27 cellular contexts compared by ENCODE assay signal in genomic region chr4:147039991-147040575, GRCh38.
DNase-seq lines count a peak whose midpoint lies in the region; ATAC-seq and TF ChIP-seq lines count a peak whose summit lies in the region.
"Had no signal": no experiment of that assay in that cellular context is flagged by ENCODE, and none has a peak within 500 bp of the region (broad histone marks: within the 10 kb centered on the region; RNA-seq: fewer than 3 reads in every experiment).

No MANE protein-coding gene starts in this region.

- H3K4me1 ChIP-seq in neuronal stem cell (ENCODE audit: control insufficient read depth in 2 of 2, insufficient read depth in 1 of 2, low read depth in 1 of 2, low read length in 2 of 2), result peaks cover 0 to 8% of the 10 kb centered on the region in 2 donors

- H3K4me3 Mint-ChIP-seq in activated naive CD4-positive, alpha-beta T cell treated with anti-CD3 and anti-CD28 coated beads for 36 hours, result no peak overlapping the region
- no peak overlapping the region for H3K4me3 Mint-ChIP-seq in nephron progenitor cell
- H3K4me3 Mint-ChIP-seq in stimulated activated memory B cell treated with anti-CD40 and anti-IgM and Interleukin-4, amounts not matched to agents 10 μg/mL and 1 μg/mL and 100 μg/mL, for 72 hours, result no peak overlapping the region
- H3K4me3 Mint-ChIP-seq: B cell; CD14-positive monocyte; CD8-positive, alpha-beta memory T cell had no signal

- H3K27ac Mint-ChIP-seq in activated naive CD4-positive, alpha-beta T cell treated with anti-CD3 and anti-CD28 coated beads for 36 hours, result peak overlapping the region; percentile 26
- H3K27ac Mint-ChIP-seq in nephron progenitor cell, result peak overlapping the region; percentile 37
- no peak overlapping the region for H3K27ac Mint-ChIP-seq in stimulated activated memory B cell treated with anti-CD40 and anti-IgM and Interleukin-4, amounts not matched to agents 10 μg/mL and 1 μg/mL and 100 μg/mL, for 72 hours
- H3K27ac Mint-ChIP-seq: B cell had no signal

- H3K27ac ChIP-seq in neuronal stem cell (replicated peaks; ENCODE audit: low read length), result no peak overlapping the region
- H3K27ac ChIP-seq: 22Rv1, RWPE1 had no signal

- H2BK5ac ChIP-seq in neuronal stem cell (ENCODE audit: low read length), result no peak overlapping the region

- H2AK5ac ChIP-seq in neuronal stem cell (ENCODE audit: low read depth, low read length), result no peak overlapping the region

- WGBS in neuronal stem cell (ENCODE audit: extremely low coverage in 2 of 2, insufficient read length in 2 of 2, insufficient replicate concordance in 1 of 2), 2 donors, result no CpG with 5 or more reads among the region's 8 CpGs

- H3K23ac ChIP-seq in neuronal stem cell (ENCODE audit: low read depth, low read length, poor library complexity), result no peak overlapping the region

- H3K79me1 ChIP-seq in neuronal stem cell (ENCODE audit: low read depth, low read length), result no peaks in the 10 kb centered on the region

- H3K18ac ChIP-seq in neuronal stem cell (ENCODE audit: low read length), result no peak overlapping the region

- H3K9me3 Mint-ChIP-seq in activated naive CD4-positive, alpha-beta T cell treated with anti-CD3 and anti-CD28 coated beads for 36 hours, result no peaks in the 10 kb centered on the region
- no peaks in the 10 kb centered on the region for H3K9me3 Mint-ChIP-seq in nephron progenitor cell
- H3K9me3 Mint-ChIP-seq in stimulated activated memory B cell treated with anti-CD40 and anti-IgM and Interleukin-4, amounts not matched to agents 10 μg/mL and 1 μg/mL and 100 μg/mL, for 72 hours, result no peaks in the 10 kb centered on the region
- H3K9me3 Mint-ChIP-seq: CD8-positive, alpha-beta memory T cell had no signal

- H4K91ac ChIP-seq in neuronal stem cell (ENCODE audit: low read depth, low read length, poor library complexity), result no peak overlapping the region

- H3K14ac ChIP-seq in neuronal stem cell (ENCODE audit: low read length), result no peak overlapping the region

- ATAC-seq in SK-N-SH treated with all-trans-retinoic acid at 6 μM for 48 hours (no peak; the same call in 2 of the 3 replicates), GM18861 (IDR thresholded peaks at IDR 0.05; ENCODE audit: unreplicated experiment) (no peak)
- peak; percentile 8 for ATAC-seq in stimulated activated memory B cell treated with anti-CD40 and anti-IgM and Interleukin-4, amounts not matched to agents 10 μg/mL and 1 μg/mL and 100 μg/mL, for 72 hours
- ATAC-seq: HepG2, Panc1 had no signal

- H2BK120ac ChIP-seq in neuronal stem cell (ENCODE audit: low read depth, low read length), result no peak overlapping the region

- H3K27me3 Mint-ChIP-seq in activated naive CD4-positive, alpha-beta T cell treated with anti-CD3 and anti-CD28 coated beads for 36 hours (ENCODE audit: low read depth), result peaks cover 21% of the 10 kb centered on the region
- H3K27me3 Mint-ChIP-seq in nephron progenitor cell (ENCODE audit: low read depth, poor library complexity), result peaks cover 10% of the 10 kb centered on the region
- peaks cover 38% of the 10 kb centered on the region for H3K27me3 Mint-ChIP-seq in stimulated activated memory B cell treated with anti-CD40 and anti-IgM and Interleukin-4, amounts not matched to agents 10 μg/mL and 1 μg/mL and 100 μg/mL, for 72 hours

- no peak overlapping the region for H4K8ac ChIP-seq in neuronal stem cell (ENCODE audit: low read depth, low read length)

- H3K9me3 ChIP-seq in neuronal stem cell (replicated peaks in 1 of 2; ENCODE audit: control insufficient read depth in 2 of 2, insufficient read depth in 1 of 2, low read depth in 1 of 2, low read length in 2 of 2), result no peaks in the 10 kb centered on the region

- H3K36me3 Mint-ChIP-seq in activated naive CD4-positive, alpha-beta T cell treated with anti-CD3 and anti-CD28 coated beads for 36 hours (ENCODE audit: low read depth), result no peaks in the 10 kb centered on the region
- H3K36me3 Mint-ChIP-seq in nephron progenitor cell (ENCODE audit: low read depth), result no peaks in the 10 kb centered on the region
- H3K36me3 Mint-ChIP-seq in stimulated activated memory B cell treated with anti-CD40 and anti-IgM and Interleukin-4, amounts not matched to agents 10 μg/mL and 1 μg/mL and 100 μg/mL, for 72 hours, result no peaks in the 10 kb centered on the region
- H3K36me3 Mint-ChIP-seq: CD14-positive monocyte; CD8-positive, alpha-beta memory T cell had no signal

- no peaks in the 10 kb centered on the region for H3K4me1 Mint-ChIP-seq in activated naive CD4-positive, alpha-beta T cell treated with anti-CD3 and anti-CD28 coated beads for 36 hours (ENCODE audit: low read depth)
- H3K4me1 Mint-ChIP-seq in nephron progenitor cell, result peaks cover 34% of the 10 kb centered on the region
- no peaks in the 10 kb centered on the region for H3K4me1 Mint-ChIP-seq in stimulated activated memory B cell treated with anti-CD40 and anti-IgM and Interleukin-4, amounts not matched to agents 10 μg/mL and 1 μg/mL and 100 μg/mL, for 72 hours
- H3K4me1 Mint-ChIP-seq: B cell; CD14-positive monocyte; CD8-positive, alpha-beta memory T cell had no signal

- intact Hi-C loops in activated naive CD4-positive, alpha-beta T cell treated with anti-CD3 and anti-CD28 coated beads for 36 hours (cut with micrococcal nuclease), result no loop called here

- CTCF ChIA-PET in activated naive CD4-positive, alpha-beta T cell treated with anti-CD3 and anti-CD28 coated beads for 36 hours (lab: Charles Lee), result no interaction called here

- H3K4ac ChIP-seq in neuronal stem cell (ENCODE audit: low read length), result no peak overlapping the region

- no peak overlapping the region for H3K9ac ChIP-seq in neuronal stem cell (ENCODE audit: low read depth, low read length, poor library complexity)

- no peak overlapping the region for H3K4me3 ChIP-seq in neuronal stem cell (ENCODE audit: low read length in 2 of 2)

- no peak overlapping the region for H3K4me2 ChIP-seq in neuronal stem cell (ENCODE audit: insufficient read depth, low read length, poor library complexity, severe bottlenecking)

- no peak overlapping the region for H2AFZ ChIP-seq in neuronal stem cell (ENCODE audit: low read length)

- no peaks in the 10 kb centered on the region for H3K36me3 ChIP-seq in neuronal stem cell (replicated peaks in 1 of 2; ENCODE audit: control insufficient read depth in 2 of 2, insufficient read depth in 2 of 2, low read length in 2 of 2)

- H2BK12ac ChIP-seq in neuronal stem cell (ENCODE audit: low read length), result no peak overlapping the region

- H3K27me3 ChIP-seq in neuronal stem cell (ENCODE audit: control insufficient read depth in 3 of 3, insufficient read depth in 3 of 3, low read depth in 1 of 3, low read length in 3 of 3), result no peaks in the 10 kb centered on the region

- no peak for DNase-seq in activated naive CD4-positive, alpha-beta T cell treated with anti-CD3 and anti-CD28 coated beads for 36 hours
- no peak for DNase-seq in activated naive CD4-positive, alpha-beta T cell (lab: John Stamatoyannopoulos, UW)
- DNase-seq in nephron progenitor cell (no peak), neuronal stem cell (ENCODE audit: low spot score) (no peak)
- no peak for DNase-seq in activated CD4-positive, alpha-beta T cell treated with anti-CD3 and anti-CD28 coated beads for 4 hours
- DNase-seq: CD8-positive, alpha-beta memory T cell; DMS 273 treated with DMSO at 0.1 percent for 48 hours; DND-41; H7; Karpas-422; MV-4-11; NCI-H1105; NCI-H146; NCI-H1930; NCI-H2107; NCI-H446; NCI-H524 treated with DMSO at 0.1 percent for 48 hours; SHP77 had no signal

- TF ChIP-seq CTCF in nephron progenitor cell (IDR thresholded peaks at IDR 0.05), result no peak

- H2BK15ac ChIP-seq in neuronal stem cell (ENCODE audit: low read length), result no peak overlapping the region

TF ChIP-seq in SK-N-SH treated with all-trans-retinoic acid at 6 μM for 48 hours, 23 proteins besides CTCF, POLR2A, EP300 and RAD21 (continues in another document):
- TF ChIP-seq ISL1 (CRISPR knock-in tag; IDR thresholded peaks at IDR 0.05), result no peak
- no peak for TF ChIP-seq ZNF70 (CRISPR knock-in tag; IDR thresholded peaks at IDR 0.05)
- TF ChIP-seq POU6F1 (CRISPR knock-in tag; IDR thresholded peaks at IDR 0.05; ENCODE audit: borderline replicate concordance, low read depth), result no peak
- TF ChIP-seq, protein P1, sequence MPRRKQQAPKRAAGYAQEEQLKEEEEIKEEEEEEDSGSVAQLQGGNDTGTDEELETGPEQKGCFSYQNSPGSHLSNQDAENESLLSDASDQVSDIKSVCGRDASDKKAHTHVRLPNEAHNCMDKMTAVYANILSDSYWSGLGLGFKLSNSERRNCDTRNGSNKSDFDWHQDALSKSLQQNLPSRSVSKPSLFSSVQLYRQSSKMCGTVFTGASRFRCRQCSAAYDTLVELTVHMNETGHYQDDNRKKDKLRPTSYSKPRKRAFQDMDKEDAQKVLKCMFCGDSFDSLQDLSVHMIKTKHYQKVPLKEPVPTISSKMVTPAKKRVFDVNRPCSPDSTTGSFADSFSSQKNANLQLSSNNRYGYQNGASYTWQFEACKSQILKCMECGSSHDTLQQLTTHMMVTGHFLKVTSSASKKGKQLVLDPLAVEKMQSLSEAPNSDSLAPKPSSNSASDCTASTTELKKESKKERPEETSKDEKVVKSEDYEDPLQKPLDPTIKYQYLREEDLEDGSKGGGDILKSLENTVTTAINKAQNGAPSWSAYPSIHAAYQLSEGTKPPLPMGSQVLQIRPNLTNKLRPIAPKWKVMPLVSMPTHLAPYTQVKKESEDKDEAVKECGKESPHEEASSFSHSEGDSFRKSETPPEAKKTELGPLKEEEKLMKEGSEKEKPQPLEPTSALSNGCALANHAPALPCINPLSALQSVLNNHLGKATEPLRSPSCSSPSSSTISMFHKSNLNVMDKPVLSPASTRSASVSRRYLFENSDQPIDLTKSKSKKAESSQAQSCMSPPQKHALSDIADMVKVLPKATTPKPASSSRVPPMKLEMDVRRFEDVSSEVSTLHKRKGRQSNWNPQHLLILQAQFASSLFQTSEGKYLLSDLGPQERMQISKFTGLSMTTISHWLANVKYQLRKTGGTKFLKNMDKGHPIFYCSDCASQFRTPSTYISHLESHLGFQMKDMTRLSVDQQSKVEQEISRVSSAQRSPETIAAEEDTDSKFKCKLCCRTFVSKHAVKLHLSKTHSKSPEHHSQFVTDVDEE (CRISPR knock-in tag; IDR thresholded peaks at IDR 0.05), result peak; percentile 52; the same call in 1 of the 2 replicates
- no peak for TF ChIP-seq CSDC2 (CRISPR knock-in tag; IDR thresholded peaks at IDR 0.05)
- TF ChIP-seq ARNTL (CRISPR knock-in tag; IDR thresholded peaks at IDR 0.05; ENCODE audit: borderline replicate concordance, low read depth), result no peak
